ENCODE assay signal across 28 cellular contexts in genomic region chr1:30099587-30099986, GRCh38.
DNase-seq lines count a peak whose midpoint lies in the region; ATAC-seq, FAIRE-seq and TF ChIP-seq lines count a peak whose summit lies in the region.
"Had no signal": no experiment of that assay in that cellular context is flagged by ENCODE, and none has a peak within 500 bp of the region (broad histone marks: within the 10 kb centered on the region; RNA-seq: fewer than 3 reads in every experiment).

No MANE protein-coding gene starts in this region.

- H3K9ac ChIP-seq in H1 (replicated peaks in 1 of 4; ENCODE audit: extremely low read depth in 1 of 4, low read depth in 3 of 4, low read length in 3 of 4) = no peak overlapping the region
- H3K9ac ChIP-seq: BLaER1 had no signal

- H3K4me1 Mint-ChIP-seq in activated T-helper 17 cell treated with anti-CD3 and anti-CD28 coated beads, Interleukin-2, amount 50 U/mL, for 72 hours = no peaks in the 10 kb centered on the region
- H3K4me1 Mint-ChIP-seq in activated CD4-positive, alpha-beta memory T cell treated with anti-CD3 and anti-CD28 coated beads, Interleukin-2, amount 10 ng/mL, durations not matched to agents 7 days and 5 days = no peaks in the 10 kb centered on the region
- H3K4me1 Mint-ChIP-seq: CD14-positive monocyte; CD4-positive, alpha-beta memory T cell; CD4-positive, CD25-positive, alpha-beta regulatory T cell; CD8-positive, alpha-beta memory T cell had no signal

- no peaks in the 10 kb centered on the region for H3K79me1 ChIP-seq in H1 (ENCODE audit: low read depth, low read length)

- H2BK5ac ChIP-seq in H1 (ENCODE audit: low read depth, low read length) = no peak overlapping the region

- FAIRE-seq in H1 (lab: Jason Lieb, UNC) = no peak
- FAIRE-seq: A204.1, GM12878, GM12892, GM18507, GM19239 had no signal

- H3K4me3 ChIP-seq in H1 (ENCODE audit: extremely low read depth in 1 of 4, insufficient read depth in 2 of 4, low read depth in 3 of 4, low read length in 4 of 4) = no peak overlapping the region
- H3K4me3 ChIP-seq in osteoblast (ENCODE audit: insufficient read depth, low read length) = no peak overlapping the region
- H3K4me3 ChIP-seq: BLaER1, GM12878 had no signal

- H4K91ac ChIP-seq in H1 (replicated peaks; ENCODE audit: insufficient read length, low read length) = no peak overlapping the region

- no peak overlapping the region for H3K4ac ChIP-seq in H1 (replicated peaks; ENCODE audit: insufficient read length, low read depth, low read length)

- peak overlapping the region; percentile 40 for H3K27ac Mint-ChIP-seq in activated T-helper 17 cell treated with anti-CD3 and anti-CD28 coated beads, Interleukin-2, amount 50 U/mL, for 72 hours
- H3K27ac Mint-ChIP-seq in activated CD4-positive, alpha-beta memory T cell treated with anti-CD3 and anti-CD28 coated beads, Interleukin-2, amount 10 ng/mL, durations not matched to agents 7 days and 5 days = no peak overlapping the region
- H3K27ac Mint-ChIP-seq: CD14-positive monocyte; CD4-positive, alpha-beta memory T cell; CD4-positive, CD25-positive, alpha-beta regulatory T cell had no signal

- ATAC-seq in activated T-helper 17 cell treated with anti-CD3 and anti-CD28 coated beads, Interleukin-2, amount 50 U/mL, for 72 hours (replicated peaks) = no peak
- ATAC-seq: GM12878 had no signal

- no peak overlapping the region for H3K4me3 Mint-ChIP-seq in activated T-helper 17 cell treated with anti-CD3 and anti-CD28 coated beads, Interleukin-2, amount 50 U/mL, for 72 hours
- H3K4me3 Mint-ChIP-seq in activated CD4-positive, alpha-beta memory T cell treated with anti-CD3 and anti-CD28 coated beads, Interleukin-2, amount 10 ng/mL, durations not matched to agents 7 days and 5 days = no peak overlapping the region
- H3K4me3 Mint-ChIP-seq: CD14-positive monocyte; CD4-positive, alpha-beta memory T cell; CD4-positive, CD25-positive, alpha-beta regulatory T cell; CD8-positive, alpha-beta memory T cell had no signal

- H3K23me2 ChIP-seq in H1 (ENCODE audit: low read depth, low read length) = no peaks in the 10 kb centered on the region

- no peak overlapping the region for H4K5ac ChIP-seq in H1 (ENCODE audit: insufficient read length, low read depth, low read length)

- no peak for TF ChIP-seq EP300 in H1 (IDR thresholded peaks at IDR 0.05; ENCODE audit: borderline replicate concordance in 1 of 2, low read depth in 2 of 2, low read length in 2 of 2)

- CTCF ChIA-PET in H1 (lab: Charles Lee; ENCODE audit: partially characterized antibody) = interaction anchor here (1.4 to 1.6 kb wide), 3 partner anchors 10 to 396 kb away, joined by 3 to 6 read pairs (median 5); no protein-coding TSS in a partner anchor
- CTCF ChIA-PET in activated CD4-positive, alpha-beta memory T cell treated with anti-CD3 and anti-CD28 coated beads, Interleukin-2, amount 10 ng/mL, durations not matched to agents 7 days and 5 days (lab: Charles Lee) = no interaction called here

- no peak for DNase-seq in H1 (ENCODE audit: low read depth in 1 of 2, low spot score in 2 of 2)
- DNase-seq in osteoblast (ENCODE audit: insufficient read length, low spot score, missing footprints) = peak; percentile 32
- DNase-seq in activated CD4-positive, alpha-beta memory T cell treated with anti-CD3 and anti-CD28 coated beads, Interleukin-2, amount 10 ng/mL, durations not matched to agents 7 days and 5 days = no peak
- no peak for DNase-seq in HT-29 (ENCODE audit: low spot score)
- no peak for DNase-seq in NCI-H2107 (lab: John Stamatoyannopoulos, UW)
- DNase-seq: 8988T; ACHN; BE2C; C1 segment of cervical spinal cord; CD4-positive, alpha-beta memory T cell; CD4-positive, CD25-positive, alpha-beta regulatory T cell; CD8-positive, alpha-beta memory T cell; COR-L47; DMS 273 treated with DMSO at 0.1 percent for 48 hours; DMS153; DMS53; DMS79; DND-41; EL; GDM1 had no signal

- TF ChIP-seq RAD21 in H1 (IDR thresholded peaks at IDR 0.05 in 1 of 2, conservative IDR thresholded peaks at IDR 0.05 in 1 of 2; ENCODE audit: low read depth in 2 of 2, low read length in 2 of 2) = no peak

- no peak overlapping the region for H3K56ac ChIP-seq in H1 (replicated peaks; ENCODE audit: insufficient read length, low read depth, low read length)

- H4K8ac ChIP-seq in H1 (ENCODE audit: extremely low read depth, insufficient read depth, low read length) = no peak overlapping the region

- no peak overlapping the region for H3K23ac ChIP-seq in H1 (ENCODE audit: insufficient read length)

- H2BK20ac ChIP-seq in H1 (ENCODE audit: low read length) = no peak overlapping the region

- H2AFZ ChIP-seq in H1 (ENCODE audit: low read length) = no peak overlapping the region
- no peak overlapping the region for H2AFZ ChIP-seq in osteoblast (ENCODE audit: low read length)

- H4K20me1 ChIP-seq in H1 (replicated peaks in 1 of 2; ENCODE audit: control insufficient read depth in 1 of 2, insufficient read depth in 2 of 2, low read length in 2 of 2) (no peaks in the 10 kb centered on the region), osteoblast (ENCODE audit: insufficient read depth, low read length) (no peaks in the 10 kb centered on the region)
- H4K20me1 ChIP-seq: BLaER1 had no signal

- H3K4me2 ChIP-seq in H1 (ENCODE audit: insufficient read depth in 1 of 2, low read depth in 2 of 2, low read length in 2 of 2) (no peak overlapping the region), osteoblast (ENCODE audit: insufficient read depth, low read length) (no peak overlapping the region)
- H3K4me2 ChIP-seq: BLaER1 had no signal

- no peaks in the 10 kb centered on the region for H3K36me3 Mint-ChIP-seq in activated T-helper 17 cell treated with anti-CD3 and anti-CD28 coated beads, Interleukin-2, amount 50 U/mL, for 72 hours (ENCODE audit: low read depth)
- H3K36me3 Mint-ChIP-seq in activated CD4-positive, alpha-beta memory T cell treated with anti-CD3 and anti-CD28 coated beads, Interleukin-2, amount 10 ng/mL, durations not matched to agents 7 days and 5 days (ENCODE audit: low read depth) = no peaks in the 10 kb centered on the region
- H3K36me3 Mint-ChIP-seq: CD14-positive monocyte; CD4-positive, alpha-beta memory T cell; CD4-positive, CD25-positive, alpha-beta regulatory T cell; CD8-positive, alpha-beta memory T cell had no signal

- H3K36me3 ChIP-seq in H1 (ENCODE audit: control insufficient read depth in 2 of 4, insufficient read depth in 4 of 4, low read length in 3 of 4) (no peaks in the 10 kb centered on the region), osteoblast (ENCODE audit: insufficient read depth, low read length) (no peaks in the 10 kb centered on the region)
- H3K36me3 ChIP-seq: BE2C, BLaER1 had no signal

- WGBS in H1 (ENCODE audit: extremely low coverage in 1 of 2, insufficient coverage in 1 of 2, insufficient read length in 1 of 2, insufficient replicate concordance in 2 of 2, low coverage in 1 of 2, low lambda C conversion rate in 2 of 2, missing lambda C conversion rate in 1 of 2), 2 experiments = 77% methylated on average over 12 of the region's 12 CpGs; no CpG with 5 or more reads in 1 of the 2 experiments

- H3K18ac ChIP-seq in H1 (ENCODE audit: extremely low read depth, low read length) = no peak overlapping the region

- POLR2A ChIA-PET in H1 (lab: Charles Lee; ENCODE audit: partially characterized antibody) = no interaction called here
- POLR2A ChIA-PET in activated CD4-positive, alpha-beta memory T cell treated with anti-CD3 and anti-CD28 coated beads, Interleukin-2, amount 10 ng/mL, durations not matched to agents 7 days and 5 days (lab: Charles Lee) = no interaction called here

- no peak overlapping the region for H2BK12ac ChIP-seq in H1 (ENCODE audit: low read depth, low read length)

- no peak for TF ChIP-seq CTCF in H1 (IDR thresholded peaks at IDR 0.05; ENCODE audit: control extremely low read depth in 1 of 3, insufficient read depth in 1 of 3, low read depth in 1 of 3, low read length in 3 of 3)
- TF ChIP-seq CTCF in osteoblast (IDR thresholded peaks at IDR 0.05; ENCODE audit: extremely low read depth, low read depth, low read length) = no peak

- no peak overlapping the region for H2BK120ac ChIP-seq in H1 (replicated peaks; ENCODE audit: low read depth, low read length)

- H3K9me3 Mint-ChIP-seq in activated T-helper 17 cell treated with anti-CD3 and anti-CD28 coated beads, Interleukin-2, amount 50 U/mL, for 72 hours = no peaks in the 10 kb centered on the region
- no peaks in the 10 kb centered on the region for H3K9me3 Mint-ChIP-seq in activated CD4-positive, alpha-beta memory T cell treated with anti-CD3 and anti-CD28 coated beads, Interleukin-2, amount 10 ng/mL, durations not matched to agents 7 days and 5 days
- H3K9me3 Mint-ChIP-seq: CD4-positive, CD25-positive, alpha-beta regulatory T cell; CD8-positive, alpha-beta memory T cell had no signal

- H2AK5ac ChIP-seq in H1 (ENCODE audit: low read depth, low read length) = no peak overlapping the region

- H3K4me1 ChIP-seq in H1 (replicated peaks in 1 of 4; ENCODE audit: control insufficient read depth in 3 of 4, insufficient read depth in 4 of 4, low read length in 3 of 4) = peaks cover 0 to 3% (median 0%) of the 10 kb centered on the region in 4 experiments; a peak in 1 of 7 replicates
- no peaks in the 10 kb centered on the region for H3K4me1 ChIP-seq in osteoblast (ENCODE audit: insufficient read depth, low read length)
- H3K4me1 ChIP-seq: BE2C, BLaER1 had no signal

- no peaks in the 10 kb centered on the region for H3K27me3 Mint-ChIP-seq in activated T-helper 17 cell treated with anti-CD3 and anti-CD28 coated beads, Interleukin-2, amount 50 U/mL, for 72 hours
- no peaks in the 10 kb centered on the region for H3K27me3 Mint-ChIP-seq in activated CD4-positive, alpha-beta memory T cell treated with anti-CD3 and anti-CD28 coated beads, Interleukin-2, amount 10 ng/mL, durations not matched to agents 7 days and 5 days
- H3K27me3 Mint-ChIP-seq: CD4-positive, CD25-positive, alpha-beta regulatory T cell had no signal

- no peak for TF ChIP-seq POLR2A in H1 (IDR thresholded peaks at IDR 0.05; ENCODE audit: control extremely low read depth in 1 of 2, low read depth in 2 of 2, low read length in 2 of 2)

- no peak overlapping the region for H3K14ac ChIP-seq in H1 (ENCODE audit: insufficient read length)

- H3K79me2 ChIP-seq in H1 (ENCODE audit: control insufficient read depth in 1 of 2, insufficient read depth in 2 of 2, low read length in 2 of 2) (no peaks in the 10 kb centered on the region), osteoblast (ENCODE audit: insufficient read depth, low read length) (no peaks in the 10 kb centered on the region)

- H3K27ac ChIP-seq in H1 (ENCODE audit: low read depth, low read length) (no peak overlapping the region), osteoblast (ENCODE audit: low read depth, low read length) (no peak overlapping the region)
- H3K27ac ChIP-seq: BLaER1 had no signal

- H3K9me3 ChIP-seq in H1 (ENCODE audit: insufficient read depth in 2 of 2, low read depth in 1 of 2, low read length in 1 of 2) (no peaks in the 10 kb centered on the region), osteoblast (ENCODE audit: low read depth, low read length) (no peaks in the 10 kb centered on the region)
- H3K9me3 ChIP-seq: BE2C, BLaER1 had no signal

- H3K27me3 ChIP-seq in H1 (replicated peaks in 1 of 4; ENCODE audit: control insufficient read depth in 3 of 4, extremely low read depth in 1 of 4, insufficient read depth in 3 of 4, low read length in 3 of 4) (no peaks in the 10 kb centered on the region), osteoblast (ENCODE audit: insufficient read depth, low read length) (peaks cover 6% of the 10 kb centered on the region)
- H3K27me3 ChIP-seq: BE2C, BLaER1 had no signal

- no peak overlapping the region for H2BK15ac ChIP-seq in H1 (ENCODE audit: low read length)
